8 cellular contexts compared by ENCODE assay signal in the genomic region with DNA sequence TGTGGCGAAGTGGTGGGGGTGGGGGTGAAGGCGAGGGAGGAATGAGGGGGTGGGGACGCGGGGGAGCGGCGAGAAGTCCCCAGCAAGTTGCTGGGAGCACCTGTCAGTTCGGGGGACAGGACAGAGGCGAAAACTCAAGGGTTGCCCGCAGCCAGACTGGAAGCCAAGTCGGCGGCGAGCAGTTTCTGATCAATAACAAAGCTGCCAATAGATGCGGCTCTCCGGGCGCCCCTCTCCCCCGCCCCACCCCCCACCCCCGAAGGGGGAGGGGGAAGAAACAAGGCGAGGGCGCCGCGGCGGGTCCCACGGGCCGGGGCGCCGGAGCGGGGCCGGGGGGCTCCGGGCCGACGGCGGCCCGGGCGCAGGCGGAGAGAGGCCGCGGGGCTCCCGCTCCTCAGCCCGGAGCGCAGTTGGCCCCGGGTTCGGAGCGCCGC. TPM values are rescaled to one million over a fixed set of nuclear protein-coding genes. Genes with fewer than 3 reads are reported as not detected.
A peak's percentile ranks its signal among the peaks of the same experiment; 100 is the strongest.
DNase-seq lines count a peak whose midpoint lies in the region; ATAC-seq and TF ChIP-seq lines count a peak whose summit lies in the region.

No MANE protein-coding gene starts in this region.

- CTCF ChIA-PET in MCF 10A (lab: Yijun Ruan, JAX), result interaction anchor here (0.5 to 7.2 kb wide), 19 partner anchors 9 to 500 kb away, joined by 3 to 93 read pairs (median 4); no protein-coding TSS in a partner anchor

- WGBS in liver, result under 1% methylated on average over 44 of the region's 44 CpGs
- under 1% methylated on average over 44 of the region's 44 CpGs for whole genome bisulfite sequencing in thymus

- POLR2A ChIA-PET in MCF 10A (lab: Yijun Ruan, JAX), result interaction anchor here (0.6 to 7.1 kb wide), 24 partner anchors 11 to 496 kb away, joined by 3 to 89 read pairs (median 6); no protein-coding TSS in a partner anchor

- peaks cover 58% of the 10 kb centered on the region for H3K4me1 Mint-ChIP-seq in MCF 10A (ENCODE audit: insufficient read depth, unreplicated experiment)

- H3K9ac ChIP-seq in liver (ENCODE audit: low read depth in 1 of 2, low read length in 2 of 2), result peak overlapping the region in 1 of 2 donors; percentile 68

- H3K36me3 Mint-ChIP-seq in MCF 10A (ENCODE audit: insufficient read depth, unreplicated experiment), result no peaks in the 10 kb centered on the region

- intact Hi-C loops in MCF 10A (cut with micrococcal nuclease), result loop anchor here (5.0 to 10.0 kb wide), 2 partner anchors 201 to 1004 kb away; no protein-coding TSS in a partner anchor

- H3K4me3 Mint-ChIP-seq in MCF 10A (ENCODE audit: unreplicated experiment), result peak overlapping the region; percentile 96

- no peaks in the 10 kb centered on the region for H3K9me3 ChIP-seq in liver (ENCODE audit: control insufficient read depth in 4 of 4, low read length in 3 of 4)
- no peaks in the 10 kb centered on the region for H3K9me3 ChIP-seq in thymus (ENCODE audit: control insufficient read depth)

- no peaks in the 10 kb centered on the region for H3K27me3 Mint-ChIP-seq in MCF 10A (ENCODE audit: insufficient read depth, unreplicated experiment)

- H3K4me1 ChIP-seq in ACC112 (ENCODE audit: control insufficient read depth, insufficient read depth, low read length, unreplicated experiment) (peaks cover 49% of the 10 kb centered on the region), liver (ENCODE audit: control insufficient read depth in 4 of 4, insufficient read depth in 4 of 4, low read length in 3 of 4) (peaks cover 0 to 38% (median 27%) of the 10 kb centered on the region in 4 donors), thymus (ENCODE audit: control insufficient read depth, insufficient read depth, low read length) (no peaks in the 10 kb centered on the region)

- H3K9me3 Mint-ChIP-seq in MCF 10A (ENCODE audit: unreplicated experiment), result no peaks in the 10 kb centered on the region

- H3K27ac ChIP-seq in ACC112 (ENCODE audit: low read depth, low read length) (peak overlapping the region; percentile 27), liver (ENCODE audit: low read depth in 1 of 2, low read length in 2 of 2) (peak overlapping the region; percentile 83 to 85), thymus (ENCODE audit: low read depth) (peak overlapping the region; percentile 68)

- TF ChIP-seq CTCF in MCF 10A (IDR thresholded peaks at IDR 0.05; ENCODE audit: unreplicated experiment) (no peak), liver (IDR thresholded peaks at IDR 0.05; ENCODE audit: low read depth, low read length, missing input control) (no peak)

- H3K4me3 ChIP-seq in ACC112 (ENCODE audit: low read depth, low read length) (peak overlapping the region; percentile 94), liver (ENCODE audit: low read depth in 1 of 3, low read length in 3 of 3) (peak overlapping the region; percentile 50 to 96 (median 86)), thymus (ENCODE audit: low read length) (peak overlapping the region; percentile 31)

- no peak for TF ChIP-seq RAD21 in liver (IDR thresholded peaks at IDR 0.05)

- DNase-seq in MCF 10A (ENCODE audit: unreplicated experiment) (no peak), cerebellar cortex (ENCODE audit: low spot score) (no peak), DMS153 (lab: John Stamatoyannopoulos, UW) (no peak), NCI-H1105 treated with DMSO at 0.1 percent for 48 hours (lab: John Stamatoyannopoulos, UW) (no peak)

- BruUV-seq in MCF 10A (replicated peaks; lab: Mats Ljungman, UMichigan), result no TSS peak

- H3K27ac Mint-ChIP-seq in MCF 10A (ENCODE audit: low read depth, unreplicated experiment), result peak overlapping the region; percentile 96

- peak overlapping the region; percentile 34 for H2AFZ ChIP-seq in ACC112 (ENCODE audit: low read length, unreplicated experiment)

- H3K36me3 ChIP-seq in ACC112 (ENCODE audit: insufficient read depth, low read length) (no peaks in the 10 kb centered on the region), liver (ENCODE audit: control insufficient read depth in 4 of 4, insufficient read depth in 3 of 4, low read depth in 1 of 4, low read length in 3 of 4) (no peaks in the 10 kb centered on the region), thymus (ENCODE audit: control insufficient read depth, insufficient read depth) (no peaks in the 10 kb centered on the region)

- ATAC-seq in HG02610 (IDR thresholded peaks at IDR 0.05; ENCODE audit: unreplicated experiment), result peak; percentile 15

- H3K79me2 ChIP-seq in ACC112 (ENCODE audit: control insufficient read depth, insufficient read depth, low read length, unreplicated experiment), result peaks cover 45% of the 10 kb centered on the region

- H3K27me3 ChIP-seq in ACC112 (ENCODE audit: insufficient read depth, low read length) (no peaks in the 10 kb centered on the region), liver (ENCODE audit: control insufficient read depth in 4 of 4, insufficient read depth in 4 of 4, low read length in 3 of 4) (no peaks in the 10 kb centered on the region), thymus (ENCODE audit: control insufficient read depth, insufficient read depth) (peaks cover 20% of the 10 kb centered on the region)

TF ChIP-seq in liver, 16 proteins besides CTCF, POLR2A, EP300 and RAD21:
- TF ChIP-seq, protein P1, sequence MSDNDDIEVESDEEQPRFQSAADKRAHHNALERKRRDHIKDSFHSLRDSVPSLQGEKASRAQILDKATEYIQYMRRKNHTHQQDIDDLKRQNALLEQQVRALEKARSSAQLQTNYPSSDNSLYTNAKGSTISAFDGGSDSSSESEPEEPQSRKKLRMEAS (IDR thresholded peaks at IDR 0.05), result no peak
- TF ChIP-seq NR2F2 (IDR thresholded peaks at IDR 0.05) (no peak), HNF4G (IDR thresholded peaks at IDR 0.05) (no peak)
- TF ChIP-seq, protein P2, sequence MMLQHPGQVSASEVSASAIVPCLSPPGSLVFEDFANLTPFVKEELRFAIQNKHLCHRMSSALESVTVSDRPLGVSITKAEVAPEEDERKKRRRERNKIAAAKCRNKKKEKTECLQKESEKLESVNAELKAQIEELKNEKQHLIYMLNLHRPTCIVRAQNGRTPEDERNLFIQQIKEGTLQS (IDR thresholded peaks at IDR 0.05), result no peak
- TF ChIP-seq, protein P3, sequence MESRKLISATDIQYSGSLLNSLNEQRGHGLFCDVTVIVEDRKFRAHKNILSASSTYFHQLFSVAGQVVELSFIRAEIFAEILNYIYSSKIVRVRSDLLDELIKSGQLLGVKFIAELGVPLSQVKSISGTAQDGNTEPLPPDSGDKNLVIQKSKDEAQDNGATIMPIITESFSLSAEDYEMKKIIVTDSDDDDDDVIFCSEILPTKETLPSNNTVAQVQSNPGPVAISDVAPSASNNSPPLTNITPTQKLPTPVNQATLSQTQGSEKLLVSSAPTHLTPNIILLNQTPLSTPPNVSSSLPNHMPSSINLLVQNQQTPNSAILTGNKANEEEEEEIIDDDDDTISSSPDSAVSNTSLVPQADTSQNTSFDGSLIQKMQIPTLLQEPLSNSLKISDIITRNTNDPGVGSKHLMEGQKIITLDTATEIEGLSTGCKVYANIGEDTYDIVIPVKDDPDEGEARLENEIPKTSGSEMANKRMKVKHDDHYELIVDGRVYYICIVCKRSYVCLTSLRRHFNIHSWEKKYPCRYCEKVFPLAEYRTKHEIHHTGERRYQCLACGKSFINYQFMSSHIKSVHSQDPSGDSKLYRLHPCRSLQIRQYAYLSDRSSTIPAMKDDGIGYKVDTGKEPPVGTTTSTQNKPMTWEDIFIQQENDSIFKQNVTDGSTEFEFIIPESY (IDR thresholded peaks at IDR 0.05), result no peak

RNA-seq across cellular contexts. Expression of a gene that starts 0.4 kb away (rescaled TPM):
- total RNA-seq in MCF 10A (2022) (74.8 and 83.7 TPM in 2 replicates), liver (10 to 100 TPM; 11.1 to 25.7 TPM)
- polyA plus RNA-seq in liver (1 to 10 TPM; 5.8 to 8.3 TPM), thymus (13.1 TPM)

Comparison
In these comparisons a context has a peak if more than half of its experiments do, and no peak if none do; other contexts are left out.
1. H3K27ac ChIP-seq: peak in every context shown above with its lines; median percentile 84 in liver; 68 in thymus; 27 in ACC112.
2. H3K4me3 ChIP-seq: peak in every context shown above with its lines; median percentile 94 in ACC112; 86 in liver; 31 in thymus.